In the genomic region with DNA sequence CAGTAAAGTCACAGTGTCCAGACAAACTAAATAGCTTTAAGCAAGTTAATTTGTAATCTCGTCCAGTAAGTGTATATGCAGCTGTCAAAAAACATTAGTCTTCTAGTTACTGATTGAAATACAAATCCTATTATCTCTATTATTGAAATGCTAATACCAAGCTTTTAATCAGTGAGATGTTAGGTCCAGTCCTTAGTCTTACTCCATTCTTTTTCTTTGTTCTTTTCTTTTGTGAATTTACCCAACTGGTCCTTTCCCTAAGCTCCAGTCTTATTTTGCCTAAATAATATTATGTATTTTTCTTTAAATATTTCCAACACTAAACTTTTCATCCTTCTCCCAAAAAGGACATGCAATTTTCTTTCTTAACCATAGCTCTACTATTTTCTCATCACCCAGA, we compare ENCODE assay signal across 37 cellular contexts. TPM values are rescaled to one million over a fixed set of nuclear protein-coding genes. Genes with fewer than 3 reads are reported as not detected.
"Had no signal": no experiment of that assay in that cellular context is flagged by ENCODE, and none has a peak within 500 bp of the region (broad histone marks: within the 10 kb centered on the region; RNA-seq: fewer than 3 reads in every experiment).

No MANE protein-coding gene starts in this region.

- H3K4me3 ChIP-seq: adrenal gland, body of pancreas, esophagus muscularis mucosa, gastrocnemius medialis, heart left ventricle had no signal

- H3K9me3 Mint-ChIP-seq: activated CD4-positive, alpha-beta memory T cell treated with anti-CD3 and anti-CD28 coated beads for 36 hours; activated CD4-positive, alpha-beta T cell treated with anti-CD3 and anti-CD28 coated beads, Interleukin-2, amount 10 ng/mL, durations not matched to agents 24 days and 14 days; activated naive CD4-positive, alpha-beta T cell treated with anti-CD3 and anti-CD28 coated beads for 36 hours; activated naive CD4-positive, alpha-beta T cell treated with anti-CD3 and anti-CD28 coated beads, Interleukin-2, amount 50 U/mL, for 24 hours; activated naive CD8-positive, alpha-beta T cell treated with anti-CD3 and anti-CD28 coated beads for 36 hours; activated naive CD8-positive, alpha-beta T cell treated with anti-CD3 and anti-CD28 coated beads, Interleukin-2, amount 50 U/mL, for 24 hours; activated T-helper 1 cell treated with anti-CD3 and anti-CD28 coated beads, Interleukin-12 subunit alpha, Interleukin-12 subunit beta, Interleukin-2, Interleukin-4 antibody, amounts not matched to agents 30 ng/mL and 10 ng/mL and 1 ng/mL, durations not matched to agents 14 hours and 24 hours and 36 hours; activated T-helper 2 cell treated with anti-CD3 and anti-CD28 coated beads, Interferon-gamma antibody, Interleukin-2, Interleukin-4, amounts not matched to agents 10 μg/mL and 5 μg/mL and 100 μg/mL, durations not matched to agents 14 hours and 24 hours and 36 hours; T-helper 2 cell treated with Interferon-gamma antibody and Interleukin-4, amounts not matched to agents 5 μg/mL and 100 μg/mL, for 36 hours had no signal

- H3K36me3 Mint-ChIP-seq: activated CD4-positive, alpha-beta memory T cell treated with anti-CD3 and anti-CD28 coated beads for 36 hours; activated CD8-positive, alpha-beta memory T cell treated with anti-CD3 and anti-CD28 coated beads, Interleukin-2, amount 10 ng/mL, durations not matched to agents 7 days and 5 days; activated naive CD4-positive, alpha-beta T cell treated with anti-CD3 and anti-CD28 coated beads, Interleukin-2, amount 50 U/mL, for 24 hours; activated naive CD8-positive, alpha-beta T cell treated with anti-CD3 and anti-CD28 coated beads for 36 hours had no signal

- H3K4me1 Mint-ChIP-seq: activated CD4-positive, alpha-beta T cell treated with anti-CD3 and anti-CD28 coated beads for 36 hours; activated CD4-positive, alpha-beta T cell treated with anti-CD3 and anti-CD28 coated beads, Interleukin-2, amount 10 ng/mL, durations not matched to agents 24 days and 14 days; activated CD8-positive, alpha-beta memory T cell treated with anti-CD3 and anti-CD28 coated beads, Interleukin-2, amount 10 ng/mL, durations not matched to agents 7 days and 5 days; activated naive CD4-positive, alpha-beta T cell treated with anti-CD3 and anti-CD28 coated beads, Interleukin-2, amount 50 U/mL, for 24 hours; activated naive CD8-positive, alpha-beta T cell treated with anti-CD3 and anti-CD28 coated beads for 36 hours; activated naive CD8-positive, alpha-beta T cell treated with anti-CD3 and anti-CD28 coated beads, Interleukin-2, amount 50 U/mL, for 24 hours; T-helper 17 cell had no signal

- H3K4me3 Mint-ChIP-seq: activated CD4-positive, alpha-beta memory T cell treated with anti-CD3 and anti-CD28 coated beads for 36 hours; activated CD4-positive, alpha-beta T cell treated with anti-CD3 and anti-CD28 coated beads for 36 hours; activated CD4-positive, alpha-beta T cell treated with anti-CD3 and anti-CD28 coated beads, Interleukin-2, amount 10 ng/mL, durations not matched to agents 24 days and 14 days; activated CD8-positive, alpha-beta memory T cell treated with anti-CD3 and anti-CD28 coated beads, Interleukin-2, amount 10 ng/mL, durations not matched to agents 7 days and 5 days; activated CD8-positive, alpha-beta T cell treated with anti-CD3 and anti-CD28 coated beads, Interleukin-2, amount 10 ng/mL, durations not matched to agents 7 days and 5 days; activated naive CD4-positive, alpha-beta T cell treated with anti-CD3 and anti-CD28 coated beads for 36 hours; activated naive CD4-positive, alpha-beta T cell treated with anti-CD3 and anti-CD28 coated beads, Interleukin-2, amount 50 U/mL, for 24 hours; activated naive CD8-positive, alpha-beta T cell treated with anti-CD3 and anti-CD28 coated beads for 36 hours; activated naive CD8-positive, alpha-beta T cell treated with anti-CD3 and anti-CD28 coated beads, Interleukin-2, amount 50 U/mL, for 24 hours; activated T-helper 1 cell treated with anti-CD3 and anti-CD28 coated beads, Interleukin-12 subunit alpha, Interleukin-12 subunit beta, Interleukin-2, Interleukin-4 antibody, amounts not matched to agents 30 ng/mL and 10 ng/mL and 1 ng/mL, durations not matched to agents 14 hours and 24 hours and 36 hours; effector memory CD8-positive, alpha-beta T cell; T-helper 17 cell; T-helper 2 cell treated with Interferon-gamma antibody and Interleukin-4, amounts not matched to agents 5 μg/mL and 100 μg/mL, for 36 hours had no signal

- H3K27me3 ChIP-seq: adrenal gland, body of pancreas, esophagus muscularis mucosa, foreskin keratinocyte, gastrocnemius medialis, heart left ventricle had no signal

- H3K27ac ChIP-seq: adrenal gland, body of pancreas, esophagus muscularis mucosa, foreskin keratinocyte, gastrocnemius medialis, heart left ventricle had no signal

- H3K36me3 ChIP-seq: adrenal gland, esophagus muscularis mucosa, gastrocnemius medialis, heart left ventricle had no signal

- H3K27me3 Mint-ChIP-seq: activated CD4-positive, alpha-beta memory T cell treated with anti-CD3 and anti-CD28 coated beads for 36 hours; activated CD4-positive, alpha-beta T cell treated with anti-CD3 and anti-CD28 coated beads for 36 hours; activated CD4-positive, alpha-beta T cell treated with anti-CD3 and anti-CD28 coated beads, Interleukin-2, amount 10 ng/mL, durations not matched to agents 24 days and 14 days; activated CD8-positive, alpha-beta memory T cell treated with anti-CD3 and anti-CD28 coated beads, Interleukin-2, amount 10 ng/mL, durations not matched to agents 7 days and 5 days; activated naive CD4-positive, alpha-beta T cell treated with anti-CD3 and anti-CD28 coated beads, Interleukin-2, amount 50 U/mL, for 24 hours; activated naive CD8-positive, alpha-beta T cell treated with anti-CD3 and anti-CD28 coated beads for 36 hours; activated naive CD8-positive, alpha-beta T cell treated with anti-CD3 and anti-CD28 coated beads, Interleukin-2, amount 50 U/mL, for 24 hours; effector memory CD8-positive, alpha-beta T cell; T-helper 17 cell had no signal

- H3K27ac Mint-ChIP-seq: activated CD4-positive, alpha-beta memory T cell treated with anti-CD3 and anti-CD28 coated beads for 36 hours; activated CD4-positive, alpha-beta T cell treated with anti-CD3 and anti-CD28 coated beads for 36 hours; activated CD4-positive, alpha-beta T cell treated with anti-CD3 and anti-CD28 coated beads, Interleukin-2, amount 10 ng/mL, durations not matched to agents 24 days and 14 days; activated CD8-positive, alpha-beta memory T cell treated with anti-CD3 and anti-CD28 coated beads, Interleukin-2, amount 10 ng/mL, durations not matched to agents 7 days and 5 days; activated CD8-positive, alpha-beta T cell treated with anti-CD3 and anti-CD28 coated beads, Interleukin-2, amount 10 ng/mL, durations not matched to agents 7 days and 5 days; activated naive CD4-positive, alpha-beta T cell treated with anti-CD3 and anti-CD28 coated beads for 36 hours; activated naive CD4-positive, alpha-beta T cell treated with anti-CD3 and anti-CD28 coated beads, Interleukin-2, amount 50 U/mL, for 24 hours; activated naive CD8-positive, alpha-beta T cell treated with anti-CD3 and anti-CD28 coated beads for 36 hours; activated naive CD8-positive, alpha-beta T cell treated with anti-CD3 and anti-CD28 coated beads, Interleukin-2, amount 50 U/mL, for 24 hours; activated T-helper 1 cell treated with anti-CD3 and anti-CD28 coated beads, Interleukin-12 subunit alpha, Interleukin-12 subunit beta, Interleukin-2, Interleukin-4 antibody, amounts not matched to agents 30 ng/mL and 10 ng/mL and 1 ng/mL, durations not matched to agents 14 hours and 24 hours and 36 hours; activated T-helper 2 cell treated with anti-CD3 and anti-CD28 coated beads, Interferon-gamma antibody, Interleukin-2, Interleukin-4, amounts not matched to agents 10 μg/mL and 5 μg/mL and 100 μg/mL, durations not matched to agents 14 hours and 24 hours and 36 hours; effector memory CD8-positive, alpha-beta T cell; T-helper 17 cell; T-helper 2 cell treated with Interferon-gamma antibody and Interleukin-4, amounts not matched to agents 5 μg/mL and 100 μg/mL, for 36 hours had no signal

- DNase-seq: activated CD4-positive, alpha-beta memory T cell treated with anti-CD3 and anti-CD28 coated beads for 36 hours; activated CD4-positive, alpha-beta T cell treated with anti-CD3 and anti-CD28 coated beads for 36 hours; activated CD4-positive, alpha-beta T cell treated with anti-CD3 and anti-CD28 coated beads, Interleukin-2, amount 10 ng/mL, durations not matched to agents 24 days and 14 days; activated CD4-positive, CD25-positive, alpha-beta regulatory T cell; activated CD4-positive, CD25-positive, alpha-beta regulatory T cell treated with anti-CD3 and anti-CD28 coated beads, Interleukin-2, amount 50 U/mL, for 72 hours; activated CD8-positive, alpha-beta memory T cell treated with anti-CD3 and anti-CD28 coated beads, Interleukin-2, amount 10 ng/mL, durations not matched to agents 7 days and 5 days; activated CD8-positive, alpha-beta memory T cell treated with anti-CD3 and anti-CD28 coated beads, Interleukin-2, amount 50 U/mL, for 4 hours; activated CD8-positive, alpha-beta T cell treated with anti-CD3 and anti-CD28 coated beads, Interleukin-2, amount 10 ng/mL, durations not matched to agents 7 days and 5 days; activated effector memory CD4-positive, alpha-beta T cell treated with anti-CD3 and anti-CD28 coated beads, Interleukin-2, amount 50 U/mL, for 16 hours; activated naive CD4-positive, alpha-beta T cell treated with anti-CD3 and anti-CD28 coated beads for 36 hours; activated naive CD8-positive, alpha-beta T cell treated with anti-CD3 and anti-CD28 coated beads for 36 hours; activated naive CD8-positive, alpha-beta T cell treated with anti-CD3 and anti-CD28 coated beads, Interleukin-2, amount 50 U/mL, for 24 hours; activated T-cell treated with anti-CD3 and anti-CD28 coated beads, Interleukin-2, amount 50 U/mL, for 1 hour; activated T-cell treated with anti-CD3 and anti-CD28 coated beads, Interleukin-2, amount 50 U/mL, for 48 hours; adrenal gland; amygdala; aorta; body of pancreas; caudate nucleus; cortex of kidney; dermis blood vessel endothelial cell; effector CD4-positive, alpha-beta T cell; effector memory CD8-positive, alpha-beta T cell; erythroblast; foreskin keratinocyte; gastrocnemius medialis; glutamatergic neuron; heart left ventricle; T-helper 17 cell; T1000 had no signal

- H3K4me1 ChIP-seq: adrenal gland, body of pancreas, esophagus muscularis mucosa, gastrocnemius medialis, heart left ventricle had no signal

- ATAC-seq: activated CD4-positive, alpha-beta T cell treated with anti-CD3 and anti-CD28 coated beads for 36 hours; activated CD8-positive, alpha-beta memory T cell treated with anti-CD3 and anti-CD28 coated beads, Interleukin-2, amount 10 ng/mL, durations not matched to agents 7 days and 5 days; activated CD8-positive, alpha-beta T cell treated with anti-CD3 and anti-CD28 coated beads, Interleukin-2, amount 10 ng/mL, durations not matched to agents 7 days and 5 days; activated naive CD8-positive, alpha-beta T cell treated with anti-CD3 and anti-CD28 coated beads, Interleukin-2, amount 50 U/mL, for 24 hours; body of pancreas; effector memory CD8-positive, alpha-beta T cell; foreskin keratinocyte; gastrocnemius medialis; heart left ventricle; T-helper 17 cell had no signal

- H3K9me3 ChIP-seq: adrenal gland, body of pancreas, esophagus muscularis mucosa, gastrocnemius medialis, heart left ventricle had no signal

RNA-seq across cellular contexts. Expression of a gene that starts 57.2 kb away (rescaled TPM):
- total RNA-seq: activated CD4-positive, alpha-beta memory T cell treated with anti-CD3 and anti-CD28 coated beads for 36 hours; activated CD4-positive, alpha-beta T cell treated with anti-CD3 and anti-CD28 coated beads for 36 hours; activated CD4-positive, alpha-beta T cell treated with anti-CD3 and anti-CD28 coated beads, Interleukin-2, amount 10 ng/mL, durations not matched to agents 24 days and 14 days; activated CD8-positive, alpha-beta memory T cell treated with anti-CD3 and anti-CD28 coated beads for 36 hours; activated CD8-positive, alpha-beta memory T cell treated with anti-CD3 and anti-CD28 coated beads, Interleukin-2, amount 10 ng/mL, durations not matched to agents 7 days and 5 days; activated CD8-positive, alpha-beta T cell treated with anti-CD3 and anti-CD28 coated beads, Interleukin-2, amount 10 ng/mL, durations not matched to agents 7 days and 5 days; activated naive CD4-positive, alpha-beta T cell treated with anti-CD3 and anti-CD28 coated beads for 36 hours; activated naive CD8-positive, alpha-beta T cell treated with anti-CD3 and anti-CD28 coated beads for 36 hours; activated T-helper 1 cell treated with anti-CD3 and anti-CD28 coated beads, Interleukin-12 subunit alpha, Interleukin-12 subunit beta, Interleukin-2, Interleukin-4 antibody, amounts not matched to agents 30 ng/mL and 10 ng/mL and 1 ng/mL, durations not matched to agents 14 hours and 24 hours and 36 hours; activated T-helper 2 cell treated with anti-CD3 and anti-CD28 coated beads, Interferon-gamma antibody, Interleukin-2, Interleukin-4, amounts not matched to agents 10 μg/mL and 5 μg/mL and 100 μg/mL, durations not matched to agents 14 hours and 24 hours and 36 hours; adrenal gland; aorta; body of pancreas; chondrocyte; esophagus muscularis mucosa; foreskin keratinocyte; gastrocnemius medialis; T-helper 17 cell had no signal

RNA-seq across cellular contexts. Expression of a gene that starts 57.2 kb away (rescaled TPM):
- total RNA-seq: activated CD4-positive, alpha-beta memory T cell treated with anti-CD3 and anti-CD28 coated beads for 36 hours; activated CD4-positive, alpha-beta T cell treated with anti-CD3 and anti-CD28 coated beads for 36 hours; activated CD4-positive, alpha-beta T cell treated with anti-CD3 and anti-CD28 coated beads, Interleukin-2, amount 10 ng/mL, durations not matched to agents 24 days and 14 days; activated CD8-positive, alpha-beta memory T cell treated with anti-CD3 and anti-CD28 coated beads for 36 hours; activated CD8-positive, alpha-beta memory T cell treated with anti-CD3 and anti-CD28 coated beads, Interleukin-2, amount 10 ng/mL, durations not matched to agents 7 days and 5 days; activated CD8-positive, alpha-beta T cell treated with anti-CD3 and anti-CD28 coated beads, Interleukin-2, amount 10 ng/mL, durations not matched to agents 7 days and 5 days; activated naive CD4-positive, alpha-beta T cell treated with anti-CD3 and anti-CD28 coated beads for 36 hours; activated naive CD8-positive, alpha-beta T cell treated with anti-CD3 and anti-CD28 coated beads for 36 hours; activated T-helper 1 cell treated with anti-CD3 and anti-CD28 coated beads, Interleukin-12 subunit alpha, Interleukin-12 subunit beta, Interleukin-2, Interleukin-4 antibody, amounts not matched to agents 30 ng/mL and 10 ng/mL and 1 ng/mL, durations not matched to agents 14 hours and 24 hours and 36 hours; activated T-helper 2 cell treated with anti-CD3 and anti-CD28 coated beads, Interferon-gamma antibody, Interleukin-2, Interleukin-4, amounts not matched to agents 10 μg/mL and 5 μg/mL and 100 μg/mL, durations not matched to agents 14 hours and 24 hours and 36 hours; chondrocyte; gastrocnemius medialis; T-helper 17 cell had no signal
